ENCODE assay signal across 1 cellular context in genomic region chr13:52451405-52451804, GRCh38. TPM values are rescaled to one million over a fixed set of nuclear protein-coding genes. Genes with fewer than 3 reads are reported as not detected.
"Had no signal": no experiment of that assay in that cellular context is flagged by ENCODE, and none has a peak within 500 bp of the region (broad histone marks: within the 10 kb centered on the region; RNA-seq: fewer than 3 reads in every experiment).

No MANE protein-coding gene starts in this region.

RNA-seq across cellular contexts. Expression of gene THSD1, which starts 45.4 kb away (rescaled TPM):
- polyA plus RNA-seq: cardiac muscle cell had no signal
